1 cellular context compared by ENCODE assay signal in genomic region chr5:147898875-147899401, GRCh38.
TF ChIP-seq lines count a peak whose summit lies in the region.

No MANE protein-coding gene starts in this region.

TF ChIP-seq in endothelial cell of umbilical vein, 7 proteins besides CTCF, POLR2A, EP300 and RAD21:
- TF ChIP-seq FOS (IDR thresholded peaks at IDR 0.05; ENCODE audit: borderline replicate concordance, insufficient read depth, low read length) (peak; percentile 44), MAX (IDR thresholded peaks at IDR 0.05; ENCODE audit: insufficient read depth, insufficient read length) (no peak), EZH2 (IDR thresholded peaks at IDR 0.05; ENCODE audit: borderline replicate concordance, low read depth, low read length, severe bottlenecking) (no peak), JUN (IDR thresholded peaks at IDR 0.05; ENCODE audit: borderline replicate concordance, insufficient read depth, insufficient read length, low read depth) (no peak), GATA2 (IDR thresholded peaks at IDR 0.05; ENCODE audit: insufficient read depth, insufficient read length, low read depth, low read length) (no peak)
